In the genomic region with DNA sequence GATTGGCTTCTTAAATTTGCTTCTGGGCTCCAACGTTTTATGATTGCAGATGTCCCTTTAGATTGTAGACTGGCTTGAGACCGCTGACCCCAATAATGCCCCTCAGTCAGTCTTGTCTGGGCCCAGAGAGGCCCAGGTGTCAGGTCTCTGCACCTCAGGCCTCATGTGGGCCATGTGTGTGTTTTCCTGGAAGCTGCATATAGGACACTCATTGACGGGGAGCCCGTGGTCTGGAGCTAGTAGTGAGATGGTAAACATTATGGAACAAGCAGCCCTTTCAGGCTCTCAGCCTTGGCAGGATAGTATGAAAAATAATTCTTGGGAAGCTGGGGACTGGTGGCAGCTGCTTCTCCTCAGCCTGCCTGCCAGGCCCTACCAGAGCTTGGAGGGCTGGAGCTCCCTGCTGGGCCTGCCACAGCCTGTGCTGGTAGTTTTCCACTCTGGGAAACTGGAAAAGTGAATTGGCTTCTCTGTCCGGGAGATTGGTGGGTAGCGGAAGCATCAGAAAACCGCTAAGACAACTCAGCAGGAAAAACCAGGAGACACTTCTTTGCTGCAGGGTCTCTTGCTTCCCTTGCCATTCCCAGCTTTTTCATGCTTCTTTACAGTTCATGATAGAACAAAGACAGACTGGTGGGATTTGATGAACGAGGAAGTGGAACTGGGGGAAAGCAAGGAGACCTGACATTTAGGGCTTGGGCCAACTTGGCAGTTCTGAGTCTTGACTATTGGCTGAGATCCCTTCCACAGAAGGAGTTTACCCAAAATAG, we compare ENCODE assay signal across 11 cellular contexts. TPM values are rescaled to one million over a fixed set of nuclear protein-coding genes. Genes with fewer than 3 reads are reported as not detected.
A peak's percentile ranks its signal among the peaks of the same experiment; 100 is the strongest.
DNase-seq lines count a peak whose midpoint lies in the region; ATAC-seq, FAIRE-seq and TF ChIP-seq lines count a peak whose summit lies in the region.
"Had no signal": no experiment of that assay in that cellular context is flagged by ENCODE, and none has a peak within 500 bp of the region (broad histone marks: within the 10 kb centered on the region; RNA-seq: fewer than 3 reads in every experiment).

No MANE protein-coding gene starts in this region.

- H3K27me3 ChIP-seq in left ventricle myocardium inferior (ENCODE audit: low read depth) (no peaks in the 10 kb centered on the region), pancreas (no peaks in the 10 kb centered on the region)
- no peaks in the 10 kb centered on the region for H3K27me3 ChIP-seq in CD4-positive, alpha-beta T cell (ENCODE audit: control insufficient read depth, insufficient read depth, low read length)
- H3K27me3 ChIP-seq: SJSA1 had no signal

- peaks cover 2% of the 10 kb centered on the region for H3K27me3 Mint-ChIP-seq in activated CD8-positive, alpha-beta T cell treated with anti-CD3 and anti-CD28 coated beads, Interleukin-2, amount 10 ng/mL, durations not matched to agents 7 days and 5 days (ENCODE audit: low read depth)
- peaks cover 8% of the 10 kb centered on the region for H3K27me3 Mint-ChIP-seq in CD4-positive, alpha-beta T cell
- H3K27me3 Mint-ChIP-seq: activated CD4-positive, alpha-beta T cell treated with anti-CD3 and anti-CD28 coated beads, Interleukin-2, amount 10 ng/mL, durations not matched to agents 7 days and 5 days; activated naive CD8-positive, alpha-beta T cell had no signal

- ATAC-seq in pancreas (peak; percentile 96 to 99 (median 98)), HG03521 (IDR thresholded peaks at IDR 0.05; ENCODE audit: unreplicated experiment) (no peak), GM19463 (IDR thresholded peaks at IDR 0.05; ENCODE audit: unreplicated experiment) (no peak)
- no peak for ATAC-seq in activated CD8-positive, alpha-beta T cell treated with anti-CD3 and anti-CD28 coated beads, Interleukin-2, amount 10 ng/mL, durations not matched to agents 7 days and 5 days
- ATAC-seq in CD4-positive, alpha-beta T cell (ENCODE audit: poor library complexity): no peak

- H3K4me1 ChIP-seq in left ventricle myocardium inferior (peaks cover 46% of the 10 kb centered on the region), pancreas (peaks cover 6 to 15% (median 13%) of the 10 kb centered on the region in 3 donors)
- H3K4me1 ChIP-seq: SJSA1 had no signal

- CTCF ChIA-PET in activated CD8-positive, alpha-beta T cell treated with anti-CD3 and anti-CD28 coated beads, Interleukin-2, amount 10 ng/mL, durations not matched to agents 7 days and 5 days (lab: Charles Lee): no interaction called here
- CTCF ChIA-PET in CD4-positive, alpha-beta T cell (lab: Charles Lee): no interaction called here

- intact Hi-C loops in left ventricle myocardium inferior (cut with micrococcal nuclease) (no loop called here), pancreas (cut with DNase I) (no loop called here)
- intact Hi-C loops in CD4-positive, alpha-beta T cell (cut with DNase I, micrococcal nuclease): no loop called here

- DNase-seq in AG20443 (ENCODE audit: low spot score) (peak; percentile 16), left ventricle myocardium inferior (peak; percentile 66), pancreas (peak; percentile 63 to 87 (median 73))
- no peak for DNase-seq in activated CD8-positive, alpha-beta T cell treated with anti-CD3 and anti-CD28 coated beads, Interleukin-2, amount 10 ng/mL, durations not matched to agents 7 days and 5 days
- no peak for DNase-seq in CD4-positive, alpha-beta T cell
- DNase-seq: activated CD4-positive, alpha-beta T cell treated with anti-CD3 and anti-CD28 coated beads, Interleukin-2, amount 10 ng/mL, durations not matched to agents 7 days and 5 days had no signal

- H3K9me3 Mint-ChIP-seq in activated CD8-positive, alpha-beta T cell treated with anti-CD3 and anti-CD28 coated beads, Interleukin-2, amount 10 ng/mL, durations not matched to agents 7 days and 5 days (ENCODE audit: insufficient read depth): no peaks in the 10 kb centered on the region
- H3K9me3 Mint-ChIP-seq in CD4-positive, alpha-beta T cell: no peaks in the 10 kb centered on the region
- H3K9me3 Mint-ChIP-seq: activated CD4-positive, alpha-beta T cell treated with anti-CD3 and anti-CD28 coated beads, Interleukin-2, amount 10 ng/mL, durations not matched to agents 7 days and 5 days had no signal

- 32 to 40% methylated on average over 8 of the region's 8 CpGs for WGBS in pancreas, 2 donors

- H3K4me1 Mint-ChIP-seq in activated CD8-positive, alpha-beta T cell treated with anti-CD3 and anti-CD28 coated beads, Interleukin-2, amount 10 ng/mL, durations not matched to agents 7 days and 5 days (ENCODE audit: low read depth): no peaks in the 10 kb centered on the region
- H3K4me1 Mint-ChIP-seq in CD4-positive, alpha-beta T cell (ENCODE audit: low read depth): no peaks in the 10 kb centered on the region
- H3K4me1 Mint-ChIP-seq: activated CD4-positive, alpha-beta T cell treated with anti-CD3 and anti-CD28 coated beads, Interleukin-2, amount 10 ng/mL, durations not matched to agents 7 days and 5 days had no signal

- no peak overlapping the region for H3K27ac Mint-ChIP-seq in activated CD8-positive, alpha-beta T cell treated with anti-CD3 and anti-CD28 coated beads, Interleukin-2, amount 10 ng/mL, durations not matched to agents 7 days and 5 days
- H3K27ac Mint-ChIP-seq in CD4-positive, alpha-beta T cell: no peak overlapping the region
- H3K27ac Mint-ChIP-seq: activated CD4-positive, alpha-beta T cell treated with anti-CD3 and anti-CD28 coated beads, Interleukin-2, amount 10 ng/mL, durations not matched to agents 7 days and 5 days; activated naive CD8-positive, alpha-beta T cell had no signal

- no peak for FAIRE-seq in pancreas (lab: Jason Lieb, UNC)

- peak overlapping the region; percentile 22 for H3K27ac ChIP-seq in angular gyrus (ENCODE audit: low read depth, low read length)
- peak overlapping the region; percentile 64 for H3K27ac ChIP-seq in left ventricle myocardium inferior (replicated peaks)
- H3K27ac ChIP-seq in pancreas: peak overlapping the region; percentile 63 to 78 (median 76)
- no peak overlapping the region for H3K27ac ChIP-seq in CD4-positive, alpha-beta T cell (ENCODE audit: low read depth, low read length)
- H3K27ac ChIP-seq: SJSA1 had no signal

- H3K4me3 Mint-ChIP-seq in activated CD8-positive, alpha-beta T cell treated with anti-CD3 and anti-CD28 coated beads, Interleukin-2, amount 10 ng/mL, durations not matched to agents 7 days and 5 days: no peak overlapping the region
- no peak overlapping the region for H3K4me3 Mint-ChIP-seq in CD4-positive, alpha-beta T cell
- H3K4me3 Mint-ChIP-seq: activated CD4-positive, alpha-beta T cell treated with anti-CD3 and anti-CD28 coated beads, Interleukin-2, amount 10 ng/mL, durations not matched to agents 7 days and 5 days; activated naive CD8-positive, alpha-beta T cell had no signal

- no peak overlapping the region for H3K4me3 ChIP-seq in left ventricle myocardium inferior
- H3K4me3 ChIP-seq in pancreas: no peak overlapping the region
- H3K4me3 ChIP-seq: SJSA1 had no signal

- TF ChIP-seq CTCF in left ventricle myocardium inferior (IDR thresholded peaks at IDR 0.05; ENCODE audit: borderline replicate concordance) (no peak), pancreas (IDR thresholded peaks at IDR 0.05) (no peak)
- no peak for TF ChIP-seq CTCF in CD4-positive, alpha-beta T cell (IDR thresholded peaks at IDR 0.05)

- H3K9me3 ChIP-seq in left ventricle myocardium inferior (replicated peaks) (no peaks in the 10 kb centered on the region), pancreas (no peaks in the 10 kb centered on the region)
- no peaks in the 10 kb centered on the region for H3K9me3 ChIP-seq in CD4-positive, alpha-beta T cell (ENCODE audit: control insufficient read depth, low read length)
- H3K9me3 ChIP-seq: SJSA1 had no signal

- no peaks in the 10 kb centered on the region for H3K36me3 Mint-ChIP-seq in activated CD8-positive, alpha-beta T cell treated with anti-CD3 and anti-CD28 coated beads, Interleukin-2, amount 10 ng/mL, durations not matched to agents 7 days and 5 days (ENCODE audit: low read depth)
- no peaks in the 10 kb centered on the region for H3K36me3 Mint-ChIP-seq in CD4-positive, alpha-beta T cell (ENCODE audit: low read depth)
- H3K36me3 Mint-ChIP-seq: activated naive CD8-positive, alpha-beta T cell had no signal

- POLR2A ChIA-PET in activated CD8-positive, alpha-beta T cell treated with anti-CD3 and anti-CD28 coated beads, Interleukin-2, amount 10 ng/mL, durations not matched to agents 7 days and 5 days (lab: Charles Lee): no interaction called here
- POLR2A ChIA-PET in CD4-positive, alpha-beta T cell (lab: Charles Lee): no interaction called here

- H3K36me3 ChIP-seq in left ventricle myocardium inferior (no peaks in the 10 kb centered on the region), pancreas (no peaks in the 10 kb centered on the region)

RNA-seq across cellular contexts. Expression of a gene that starts 57.8 kb away (rescaled TPM):
- total RNA-seq in left ventricle myocardium inferior (5.1 TPM), pancreas (10 to 100 TPM in 1 of 6 donors, 1 to 10 TPM in 5; 4.1 to 10.8 (median 6.1) TPM)
- 10 to 100 TPM in 1 of 2 donors, 1 to 10 TPM in 1; 7.3 to 14.2 TPM for polyA plus RNA-seq in pancreas
- total RNA-seq in activated CD8-positive, alpha-beta T cell treated with anti-CD3 and anti-CD28 coated beads, Interleukin-2, amount 10 ng/mL, durations not matched to agents 7 days and 5 days: 10 to 100 TPM; 22.9 to 23.7 TPM
- total RNA-seq in CD4-positive, alpha-beta T cell: 10 to 100 TPM; 16.5 to 17.5 TPM

Comparison
In these comparisons a context has a peak if more than half of its experiments do, and no peak if none do; other contexts are left out.
1. DNase-seq: peak in AG20443 (single experiment), left ventricle myocardium inferior (single experiment) and pancreas (6 of 6); none in activated CD8-positive, alpha-beta T cell treated with anti-CD3 and anti-CD28 coated beads, Interleukin-2, amount 10 ng/mL, durations not matched to agents 7 days and 5 days (single experiment) and CD4-positive, alpha-beta T cell (0 of 10).
2. ATAC-seq: peak in pancreas (4 of 4); none in HG03521 (single experiment), GM19463 (single experiment), activated CD8-positive, alpha-beta T cell treated with anti-CD3 and anti-CD28 coated beads, Interleukin-2, amount 10 ng/mL, durations not matched to agents 7 days and 5 days (single experiment) and CD4-positive, alpha-beta T cell (single experiment).